In genomic region chr16:89016561-89016960, GRCh38 we compare ENCODE assay signal across 2 cellular contexts. TPM values are rescaled to one million over a fixed set of nuclear protein-coding genes. Genes with fewer than 3 reads are reported as not detected.
"Had no signal": no experiment of that assay in that cellular context is flagged by ENCODE, and none has a peak within 500 bp of the region (broad histone marks: within the 10 kb centered on the region; RNA-seq: fewer than 3 reads in every experiment).

No MANE protein-coding gene starts in this region.

RNA-seq across cellular contexts. Expression of gene CBFA2T3, which starts 39.6 kb away (rescaled TPM):
- total RNA-seq: NCI-H460, RPMI7951 had no signal
